In the genomic region with DNA sequence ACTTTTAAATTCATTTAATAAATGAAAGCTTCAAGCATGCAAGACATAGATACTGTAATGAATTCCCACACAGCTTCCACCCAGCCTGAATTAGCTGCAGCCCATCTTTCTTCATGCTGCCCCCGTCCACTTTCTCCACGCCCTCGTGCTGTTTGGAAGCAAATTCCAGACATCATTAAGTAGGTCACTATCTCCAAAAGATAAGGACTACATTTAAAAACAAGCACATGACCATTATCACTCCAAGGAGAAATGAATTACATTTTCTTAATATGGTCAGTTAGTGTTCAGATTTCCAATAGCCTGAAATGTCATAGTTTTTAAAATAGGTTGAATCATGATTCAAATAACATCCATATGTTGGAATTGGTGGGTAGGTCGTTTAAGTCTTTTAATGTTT, we compare ENCODE assay signal across 14 cellular contexts. TPM values are rescaled to one million over a fixed set of nuclear protein-coding genes. Genes with fewer than 3 reads are reported as not detected.
DNase-seq lines count a peak whose midpoint lies in the region; ATAC-seq and TF ChIP-seq lines count a peak whose summit lies in the region.
"Had no signal": no experiment of that assay in that cellular context is flagged by ENCODE, and none has a peak within 500 bp of the region (broad histone marks: within the 10 kb centered on the region; RNA-seq: fewer than 3 reads in every experiment).

No MANE protein-coding gene starts in this region.

- H3K4me3 ChIP-seq in adipocyte (ENCODE audit: low read length): peak overlapping the region; percentile 70
- H3K4me3 ChIP-seq in right atrium auricular region: no peak overlapping the region
- H3K4me3 ChIP-seq in psoas muscle: no peak overlapping the region
- H3K4me3 ChIP-seq: GM12878, thyroid gland had no signal

- no peaks in the 10 kb centered on the region for H3K9me3 ChIP-seq in adipocyte (ENCODE audit: control insufficient read depth, low read length)
- H3K9me3 ChIP-seq in right atrium auricular region: no peaks in the 10 kb centered on the region
- H3K9me3 ChIP-seq in psoas muscle: no peaks in the 10 kb centered on the region
- H3K9me3 ChIP-seq: thyroid gland had no signal

- H3K27ac ChIP-seq in right atrium auricular region: peak overlapping the region; percentile 54 to 83
- H3K27ac ChIP-seq in psoas muscle: peak overlapping the region; percentile 33

- intact Hi-C loops in psoas muscle (cut with DNase I): loop anchor here in 1 of 2 donors (5.0 kb wide), 1 partner anchor 36 kb away; no protein-coding TSS in a partner anchor

- WGBS in psoas muscle, 3 donors: 61 to 67% (median 65%) methylated on average over 4 of the region's 4 CpGs

- H3K4me1 ChIP-seq in adipocyte (ENCODE audit: control insufficient read depth, insufficient read depth, low read length) (peaks cover 32% of the 10 kb centered on the region), right atrium auricular region (peaks cover 0 to 55% of the 10 kb centered on the region in 2 donors), psoas muscle (peaks cover 24% of the 10 kb centered on the region)

- no peaks in the 10 kb centered on the region for H3K27me3 ChIP-seq in adipocyte (replicated peaks; ENCODE audit: control insufficient read depth, insufficient read depth, low read length)
- no peaks in the 10 kb centered on the region for H3K27me3 ChIP-seq in right atrium auricular region
- H3K27me3 ChIP-seq in psoas muscle (ENCODE audit: insufficient read depth in 3 of 3, low read length in 2 of 3): no peaks in the 10 kb centered on the region
- H3K27me3 ChIP-seq: thyroid gland had no signal

- ATAC-seq in psoas muscle (no peak), HG03565 (IDR thresholded peaks at IDR 0.05; ENCODE audit: unreplicated experiment) (no peak)

- peak overlapping the region; percentile 48 for H3K9ac ChIP-seq in adipocyte (ENCODE audit: low read length)

- TF ChIP-seq CTCF in right atrium auricular region (IDR thresholded peaks at IDR 0.05) (no peak), psoas muscle (IDR thresholded peaks at IDR 0.05) (no peak)

- DNase-seq in HT-29 (ENCODE audit: low spot score) (peak; percentile 14), adipocyte (ENCODE audit: low read depth) (no peak), right atrium auricular region (ENCODE audit: low spot score) (no peak), psoas muscle (no peak), hypothalamus (lab: John Stamatoyannopoulos, UW) (no peak), D341Med (ENCODE audit: low spot score) (no peak)
- DNase-seq: activated CD4-positive, alpha-beta T cell treated with anti-CD3 and anti-CD28 coated beads, Interleukin-2, amount 50 U/mL, for 1 hour; activated T-cell treated with anti-CD3 and anti-CD28 coated beads, Interleukin-2, amount 50 U/mL, for 24 hours; aorta; NCI-H2081; posterior cingulate gyrus; thyroid gland had no signal

- no peaks in the 10 kb centered on the region for H3K36me3 ChIP-seq in adipocyte (ENCODE audit: control insufficient read depth, insufficient read depth, low read length, severe bottlenecking)
- H3K36me3 ChIP-seq in right atrium auricular region: no peaks in the 10 kb centered on the region
- no peaks in the 10 kb centered on the region for H3K36me3 ChIP-seq in psoas muscle (ENCODE audit: insufficient read depth in 1 of 2, low read depth in 1 of 2)
- H3K36me3 ChIP-seq: thyroid gland had no signal

RNA-seq across cellular contexts. Expression of a gene that starts 24.3 kb away (rescaled TPM):
- 23.1 and 26.8 TPM in 2 replicates for total RNA-seq in HT-29 (2014; rRNA removed; shearing (Covaris generic))
- total RNA-seq in right atrium auricular region (10 to 100 TPM; 39.2 to 54.1 TPM), psoas muscle (10 to 100 TPM; 12.7 to 25.0 (median 16.1) TPM)
- 10 to 100 TPM in 1 of 3 donors, 1 to 10 TPM in 2; 3.6 to 13.5 (median 4.8) TPM for polyA plus RNA-seq in psoas muscle
